In genomic region chr12:68863886-68864454, GRCh38 we compare ENCODE assay signal across 8 cellular contexts. TPM values are rescaled to one million over a fixed set of nuclear protein-coding genes. Genes with fewer than 3 reads are reported as not detected.
A peak's percentile ranks its signal among the peaks of the same experiment; 100 is the strongest.
DNase-seq lines count a peak whose midpoint lies in the region; ATAC-seq and TF ChIP-seq lines count a peak whose summit lies in the region.
"Not testable (repeated sequence)": the region's sequence is repeated elsewhere in the genome, so short reads cannot be mapped to it uniquely, and the experiment has no call there.

No MANE protein-coding gene starts in this region.

- DNase-seq in AG09319 (ENCODE audit: extremely low read depth, low read depth) (peak; percentile 24), NCI-H187 (lab: John Stamatoyannopoulos, UW) (peak; percentile 10 to 60), astrocyte of the spinal cord (ENCODE audit: low read depth, low spot score) (peak; percentile 58), heart right ventricle (peak in 1 of 2 donors; percentile 13)
- not testable (repeated sequence) for DNase-seq in RWPE2 (ENCODE audit: low spot score); progenitor cell of endocrine pancreas (ENCODE audit: low spot score, unreplicated experiment)

- H3K4me1 ChIP-seq in RWPE2 (ENCODE audit: insufficient read depth, poor library complexity, severe bottlenecking); heart right ventricle: not testable (repeated sequence)

- not testable (repeated sequence) for H3K36me3 ChIP-seq in RWPE2 (ENCODE audit: low read depth)
- peaks cover 0 to 15% (median 0%) of the 10 kb centered on the region in 9 donors for H3K36me3 ChIP-seq in heart right ventricle

- 83 to 89% methylated on average over 8 of the region's 8 CpGs for WGBS in heart right ventricle, 2 donors

- H3K27me3 Mint-ChIP-seq in progenitor cell of endocrine pancreas, result not testable (repeated sequence)

- H3K36me3 Mint-ChIP-seq in progenitor cell of endocrine pancreas (ENCODE audit: insufficient read depth), result not testable (repeated sequence)

- not testable (repeated sequence) for H3K9me3 ChIP-seq in RWPE2 (ENCODE audit: severe bottlenecking); heart right ventricle

- not testable (repeated sequence) for H3K27ac ChIP-seq in RWPE2 (ENCODE audit: poor library complexity, severe bottlenecking); heart right ventricle

- H3K9me3 Mint-ChIP-seq in progenitor cell of endocrine pancreas (ENCODE audit: low read depth), result not testable (repeated sequence)

- in situ Hi-C loops in astrocyte of the spinal cord (cut with HindIII; ENCODE audit: low sequenced_read_pairs), result not testable (repeated sequence)

- not testable (repeated sequence) for H3K4me3 ChIP-seq in RWPE2 (ENCODE audit: severe bottlenecking); astrocyte of the spinal cord (ENCODE audit: low read depth, low read length); heart right ventricle

- H3K4me1 Mint-ChIP-seq in progenitor cell of endocrine pancreas (ENCODE audit: low read depth), result not testable (repeated sequence)

- intact Hi-C loops in heart right ventricle (cut with DNase I), result loop anchor here in 7 of 10 donors (1.0 to 10.0 kb wide), 6 partner anchors 201 to 293 kb away; no protein-coding TSS in a partner anchor

- peak overlapping the region; percentile 33 for H3K27ac Mint-ChIP-seq in progenitor cell of endocrine pancreas

- ATAC-seq in GM18511 (IDR thresholded peaks at IDR 0.05; ENCODE audit: unreplicated experiment) (peak; percentile 84), HG03159 (IDR thresholded peaks at IDR 0.05; ENCODE audit: unreplicated experiment) (peak; percentile 67), RWPE2 (ENCODE audit: low read depth) (peak; percentile 64)
- not testable (repeated sequence) for ATAC-seq in heart right ventricle

- not testable (repeated sequence) for H3K4me3 Mint-ChIP-seq in progenitor cell of endocrine pancreas (ENCODE audit: low read depth)

- TF ChIP-seq CTCF in AG09319 (IDR thresholded peaks at IDR 0.05; ENCODE audit: low read depth, low read length), result peak; percentile 54
- peak; percentile 81 for TF ChIP-seq CTCF in RWPE2 (IDR thresholded peaks at IDR 0.05; ENCODE audit: poor library complexity, severe bottlenecking)
- peak; percentile 55 for TF ChIP-seq CTCF in astrocyte of the spinal cord (IDR thresholded peaks at IDR 0.05; ENCODE audit: low read depth, low read length)
- peak; percentile 51 to 72 (median 63) for TF ChIP-seq CTCF in heart right ventricle (IDR thresholded peaks at IDR 0.05)
- TF ChIP-seq CTCF in progenitor cell of endocrine pancreas (IDR thresholded peaks at IDR 0.05; ENCODE audit: unreplicated experiment), result peak; percentile 64

- H3K27me3 ChIP-seq in RWPE2 (ENCODE audit: insufficient read depth, poor library complexity, severe bottlenecking); heart right ventricle: not testable (repeated sequence)

RNA-seq across cellular contexts. Expression of gene MDM2, which starts 56.0 kb away (rescaled TPM):
- total RNA-seq in heart right ventricle (10 to 100 TPM; 40.1 to 59.1 (median 47.1) TPM), progenitor cell of endocrine pancreas (153 and 159 TPM in 2 replicates)
- 10 to 100 TPM; 15.9 to 95.5 TPM for polyA plus RNA-seq in heart right ventricle
